ENCODE assay signal across 8 cellular contexts in genomic region chr17:81702934-81703746, GRCh38. TPM values are rescaled to one million over a fixed set of nuclear protein-coding genes. Genes with fewer than 3 reads are reported as not detected.
DNase-seq lines count a peak whose midpoint lies in the region; ATAC-seq and TF ChIP-seq lines count a peak whose summit lies in the region.

MRPL12 (plus strand) TSS chr17:81703367; CDS start chr17:81703502, 135 bp downstream.

- H3K27ac Mint-ChIP-seq in GM23338: peak within 1 kb of the TSS; percentile 98
- peak within 1 kb of the TSS; percentile 98 for H3K27ac Mint-ChIP-seq in nephron progenitor cell
- H3K27ac Mint-ChIP-seq in stimulated activated naive CD8-positive, alpha-beta T cell treated with anti-CD3 and anti-CD28 coated beads, Interleukin-15, Interleukin-2, amounts not matched to agents 100 ng/mL and 50 ng/mL, for 24 hours: peak within 1 kb of the TSS; percentile 92

- H3K36me3 ChIP-seq in GM23338 (ENCODE audit: insufficient read depth) (peaks cover 7% of the 10 kb centered on the region), Loucy (ENCODE audit: insufficient read depth, low read length) (peaks cover 30% of the 10 kb centered on the region; the same call in 1 of the 2 replicates), RWPE2 (ENCODE audit: low read depth) (peaks cover 63% of the 10 kb centered on the region)

- peaks cover 8% of the 10 kb centered on the region for H4K20me1 ChIP-seq in GM23338 (replicated peaks; ENCODE audit: insufficient read depth)
- H4K20me1 ChIP-seq in Loucy (ENCODE audit: insufficient read depth, low read length, poor library complexity, severe bottlenecking): peaks cover 37% of the 10 kb centered on the region

- H3K27ac ChIP-seq in GM23338 (ENCODE audit: low read depth) (peak within 1 kb of the TSS; percentile 95), RWPE2 (ENCODE audit: poor library complexity, severe bottlenecking) (peak within 1 kb of the TSS; percentile 84)

- H3K9me3 Mint-ChIP-seq in GM23338 (no peaks in the 10 kb centered on the region), nephron progenitor cell (peaks cover 3% of the 10 kb centered on the region)
- no peaks in the 10 kb centered on the region for H3K9me3 Mint-ChIP-seq in stimulated activated naive CD8-positive, alpha-beta T cell treated with anti-CD3 and anti-CD28 coated beads, Interleukin-15, Interleukin-2, amounts not matched to agents 100 ng/mL and 50 ng/mL, for 24 hours

- H3K4me1 Mint-ChIP-seq in GM23338 (peaks cover 10% of the 10 kb centered on the region; the same call in 2 of the 3 replicates), nephron progenitor cell (peaks cover 27% of the 10 kb centered on the region)
- H3K4me1 Mint-ChIP-seq in stimulated activated naive CD8-positive, alpha-beta T cell treated with anti-CD3 and anti-CD28 coated beads, Interleukin-15, Interleukin-2, amounts not matched to agents 100 ng/mL and 50 ng/mL, for 24 hours (ENCODE audit: low read depth): peaks cover 39% of the 10 kb centered on the region

- H3K4me1 ChIP-seq in GM23338 (ENCODE audit: insufficient read depth) (peaks cover 10% of the 10 kb centered on the region), Loucy (ENCODE audit: insufficient read depth, low read length, poor library complexity, severe bottlenecking) (peaks cover 20% of the 10 kb centered on the region), RWPE2 (ENCODE audit: insufficient read depth, poor library complexity, severe bottlenecking) (peaks cover 7% of the 10 kb centered on the region)

- DNase-seq in EH (ENCODE audit: low read depth) (peak; percentile 91), GM23338 (ENCODE audit: low spot score) (peak; percentile 98), RWPE2 (ENCODE audit: low spot score) (peak; percentile 94), fibroblast of the conjunctiva (ENCODE audit: low read depth) (peak; percentile 81), nephron progenitor cell (peak; percentile 93)
- peak; percentile 82 for DNase-seq in activated effector memory CD4-positive, alpha-beta T cell treated with Interleukin-2 at 50 U/mL for 16 hours

- H3K27me3 ChIP-seq in GM23338 (ENCODE audit: insufficient read depth): no peaks in the 10 kb centered on the region
- H3K27me3 ChIP-seq in Loucy (ENCODE audit: insufficient read depth, low read length, poor library complexity, severe bottlenecking): no peaks in the 10 kb centered on the region
- no peaks in the 10 kb centered on the region for H3K27me3 ChIP-seq in RWPE2 (ENCODE audit: insufficient read depth, poor library complexity, severe bottlenecking)

- H2AFZ ChIP-seq in GM23338: peak within 1 kb of the TSS; percentile 72
- H2AFZ ChIP-seq in Loucy (ENCODE audit: low read length): peak within 1 kb of the TSS; percentile 75

- H3F3A ChIP-seq in GM23338 (replicated peaks; ENCODE audit: low read depth) (peaks cover 29% of the 10 kb centered on the region), Loucy (ENCODE audit: low read depth) (no peaks in the 10 kb centered on the region)

- H3K27me3 Mint-ChIP-seq in GM23338 (ENCODE audit: insufficient read depth, low read depth, poor library complexity): peaks cover 15% of the 10 kb centered on the region
- H3K27me3 Mint-ChIP-seq in nephron progenitor cell (ENCODE audit: low read depth, poor library complexity): no peaks in the 10 kb centered on the region
- H3K27me3 Mint-ChIP-seq in stimulated activated naive CD8-positive, alpha-beta T cell treated with anti-CD3 and anti-CD28 coated beads, Interleukin-15, Interleukin-2, amounts not matched to agents 100 ng/mL and 50 ng/mL, for 24 hours: no peaks in the 10 kb centered on the region

- no peaks in the 10 kb centered on the region for H3K9me2 ChIP-seq in GM23338 (ENCODE audit: insufficient read depth)
- no peaks in the 10 kb centered on the region for H3K9me2 ChIP-seq in Loucy (replicated peaks; ENCODE audit: low read depth, low read length)

- H3K9me3 ChIP-seq in Loucy (ENCODE audit: insufficient read depth, low read depth, low read length) (no peaks in the 10 kb centered on the region), RWPE2 (ENCODE audit: severe bottlenecking) (no peaks in the 10 kb centered on the region)

- H3K36me3 Mint-ChIP-seq in GM23338 (ENCODE audit: low read depth): peaks cover 64% of the 10 kb centered on the region
- H3K36me3 Mint-ChIP-seq in nephron progenitor cell (ENCODE audit: low read depth): peaks cover 43% of the 10 kb centered on the region
- peaks cover 59% of the 10 kb centered on the region for H3K36me3 Mint-ChIP-seq in stimulated activated naive CD8-positive, alpha-beta T cell treated with anti-CD3 and anti-CD28 coated beads, Interleukin-15, Interleukin-2, amounts not matched to agents 100 ng/mL and 50 ng/mL, for 24 hours (ENCODE audit: low read depth)

- peak within 1 kb of the TSS; percentile 97 for H3K9ac ChIP-seq in Loucy (ENCODE audit: low read depth, low read length, poor library complexity, severe bottlenecking)

- peaks cover 47% of the 10 kb centered on the region for H3K79me2 ChIP-seq in GM23338 (replicated peaks; ENCODE audit: insufficient read depth)
- peaks cover 79% of the 10 kb centered on the region for H3K79me2 ChIP-seq in Loucy (ENCODE audit: insufficient read depth, low read length)

- H3K4me2 ChIP-seq in GM23338 (peak within 1 kb of the TSS; percentile 100), Loucy (ENCODE audit: low read depth, low read length, poor library complexity, severe bottlenecking) (peak within 1 kb of the TSS; percentile 99)

- ATAC-seq in GM23338 (peak; percentile 90), RWPE2 (ENCODE audit: low read depth) (peak; percentile 79)

- TF ChIP-seq CTCF in GM23338 (conservative IDR thresholded peaks at IDR 0.05; ENCODE audit: low read depth in 2 of 2) (0 out of 4 replicates have a peak, but pooled peaks of 1 of the 2 experiments have one; percentile 1), Loucy (conservative IDR thresholded peaks at IDR 0.05; ENCODE audit: low read length) (no peak), RWPE2 (IDR thresholded peaks at IDR 0.05; ENCODE audit: poor library complexity, severe bottlenecking) (peak; percentile 5), nephron progenitor cell (IDR thresholded peaks at IDR 0.05) (no peak)

- H3K4me3 ChIP-seq in GM23338: peak within 1 kb of the TSS; percentile 99
- peak within 1 kb of the TSS; percentile 99 for H3K4me3 ChIP-seq in Loucy (ENCODE audit: low read length, poor library complexity, severe bottlenecking)
- peak within 1 kb of the TSS; percentile 88 for H3K4me3 ChIP-seq in RWPE2 (ENCODE audit: severe bottlenecking)

- H3K4me3 Mint-ChIP-seq in GM23338 (peak within 1 kb of the TSS; percentile 95), nephron progenitor cell (peak within 1 kb of the TSS; percentile 97)
- H3K4me3 Mint-ChIP-seq in stimulated activated naive CD8-positive, alpha-beta T cell treated with anti-CD3 and anti-CD28 coated beads, Interleukin-15, Interleukin-2, amounts not matched to agents 100 ng/mL and 50 ng/mL, for 24 hours: peak within 1 kb of the TSS; percentile 95

TF ChIP-seq in GM23338, 12 proteins besides CTCF, POLR2A, EP300 and RAD21 (continues in another document):
- TF ChIP-seq NANOG (IDR thresholded peaks at IDR 0.05; ENCODE audit: borderline replicate concordance): no peak
- TF ChIP-seq POLR2AphosphoS5 (IDR thresholded peaks at IDR 0.05; ENCODE audit: low read depth): peak; percentile 91
- peak; percentile 94 for TF ChIP-seq CREB1 (CRISPR knock-in tag; IDR thresholded peaks at IDR 0.05; ENCODE audit: low read depth)
- peak; percentile 93 for TF ChIP-seq ETS1 (IDR thresholded peaks at IDR 0.05)
- TF ChIP-seq STAT1 (IDR thresholded peaks at IDR 0.05; ENCODE audit: unreplicated experiment): no peak
- no peak for TF ChIP-seq EZH2 (IDR thresholded peaks at IDR 0.05; ENCODE audit: low read depth, unreplicated experiment)
- no peak for TF ChIP-seq EZH2phosphoT487 (IDR thresholded peaks at IDR 0.05; ENCODE audit: unreplicated experiment)
- TF ChIP-seq ZNF114 (CRISPR knock-in tag; IDR thresholded peaks at IDR 0.05): no peak
- no peak for TF ChIP-seq REST (IDR thresholded peaks at IDR 0.05; ENCODE audit: unreplicated experiment)
- TF ChIP-seq JUNB (IDR thresholded peaks at IDR 0.05; ENCODE audit: unreplicated experiment): no peak

RNA-seq across cellular contexts. Expression of gene MRPL12, which starts in this region (rescaled TPM):
- total RNA-seq in GM23338 (2014; rRNA removed; shearing (Covaris generic)): 50.9 and 53.2 TPM in 2 replicates
- polyA plus RNA-seq in GM23338 (2016; fragmentation: Nextera tagmentation; extraction: Ambion mirVana): 140 and 153 TPM in 2 replicates

Comparison
In these comparisons a context has a peak if more than half of its experiments do, and no peak if none do; other contexts are left out.
1. Peak in every context shown above with its lines: DNase-seq, ATAC-seq, H3K4me3 ChIP-seq and H3K27ac ChIP-seq.